In the genomic region with DNA sequence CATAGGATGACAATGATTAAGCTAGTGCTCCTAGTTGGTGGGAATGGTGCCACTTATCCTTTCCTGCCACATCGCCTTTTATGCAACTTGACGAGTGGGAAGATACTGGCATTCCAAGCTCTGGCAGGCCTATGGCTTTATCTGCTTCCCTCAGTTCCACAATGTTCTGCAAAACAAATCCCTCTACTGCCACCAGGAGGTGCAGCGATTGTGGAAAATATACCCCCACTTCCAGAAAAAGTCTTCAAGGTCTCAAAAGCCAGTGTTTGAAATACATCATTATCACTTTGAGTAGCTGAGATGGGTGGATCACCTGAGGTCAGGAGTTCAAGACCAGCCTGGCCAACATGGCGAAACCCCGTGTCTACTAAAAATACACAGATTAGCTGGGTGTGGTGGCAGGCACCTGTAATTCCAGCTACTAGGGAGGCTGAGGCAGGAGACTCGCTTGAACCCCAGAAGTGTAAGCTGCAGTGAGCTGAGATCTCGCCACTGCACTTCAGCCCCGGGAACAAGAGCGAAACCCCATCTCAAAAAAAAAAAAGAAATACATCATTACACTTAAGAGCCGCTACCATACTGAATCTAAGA, we compare ENCODE assay signal across 8 cellular contexts. TPM values are rescaled to one million over a fixed set of nuclear protein-coding genes. Genes with fewer than 3 reads are reported as not detected.
DNase-seq lines count a peak whose midpoint lies in the region; ATAC-seq and TF ChIP-seq lines count a peak whose summit lies in the region.

No MANE protein-coding gene starts in this region.

- H3K27me3 ChIP-seq in MM.1S (replicated peaks; ENCODE audit: insufficient read depth, low read length), result no peaks in the 10 kb centered on the region
- H3K27me3 ChIP-seq in osteoblast (ENCODE audit: insufficient read depth, low read length), result no peaks in the 10 kb centered on the region

- peaks cover 18% of the 10 kb centered on the region for H3K36me3 Mint-ChIP-seq in activated CD4-positive, alpha-beta T cell treated with anti-CD3 and anti-CD28 coated beads for 36 hours (ENCODE audit: low read depth)
- peaks cover 42% of the 10 kb centered on the region for H3K36me3 Mint-ChIP-seq in stimulated activated effector memory CD8-positive, alpha-beta T cell treated with anti-CD3 and anti-CD28 coated beads, Interleukin-12 subunit alpha, Interleukin-12 subunit beta, amount 100 ng/mL, for 72 hours

- no peak overlapping the region for H3K27ac Mint-ChIP-seq in activated CD4-positive, alpha-beta T cell treated with anti-CD3 and anti-CD28 coated beads for 36 hours
- H3K27ac Mint-ChIP-seq in stimulated activated effector memory CD8-positive, alpha-beta T cell treated with anti-CD3 and anti-CD28 coated beads, Interleukin-12 subunit alpha, Interleukin-12 subunit beta, amount 100 ng/mL, for 72 hours, result no peak overlapping the region

- H4K20me1 ChIP-seq in MM.1S (ENCODE audit: insufficient read depth, low read length), result peaks cover 31% of the 10 kb centered on the region
- H4K20me1 ChIP-seq in osteoblast (ENCODE audit: insufficient read depth, low read length), result peaks cover 67% of the 10 kb centered on the region

- intact Hi-C loops in activated CD4-positive, alpha-beta T cell treated with anti-CD3 and anti-CD28 coated beads for 36 hours (cut with DNase I, micrococcal nuclease), result loop anchor here in 1 of 2 experiments (1.0 to 10.0 kb wide), 5 partner anchors 33 to 1602 kb away; a partner anchor contains a TSS

- 0 out of 2 replicates have a peak, but pooled peaks cover 4% of the 10 kb centered on the region for H3K36me3 ChIP-seq in MM.1S (replicated peaks; ENCODE audit: insufficient read depth, low read length)
- H3K36me3 ChIP-seq in osteoblast (ENCODE audit: insufficient read depth, low read length), result no peaks in the 10 kb centered on the region

- peaks cover 59% of the 10 kb centered on the region for H3K4me1 Mint-ChIP-seq in activated CD4-positive, alpha-beta T cell treated with anti-CD3 and anti-CD28 coated beads for 36 hours
- peaks cover 62% of the 10 kb centered on the region for H3K4me1 Mint-ChIP-seq in stimulated activated effector memory CD8-positive, alpha-beta T cell treated with anti-CD3 and anti-CD28 coated beads, Interleukin-12 subunit alpha, Interleukin-12 subunit beta, amount 100 ng/mL, for 72 hours

- H3K4me3 ChIP-seq in MM.1S (ENCODE audit: low read length) (no peak overlapping the region), WI38 (ENCODE audit: low read depth, low read length) (no peak overlapping the region), fibroblast of the aortic adventitia (ENCODE audit: low read depth, low read length) (no peak overlapping the region), osteoblast (ENCODE audit: insufficient read depth, low read length) (no peak overlapping the region)

- H3F3A ChIP-seq in MM.1S (ENCODE audit: insufficient read depth, low read length), result peaks cover 13% of the 10 kb centered on the region

- TF ChIP-seq CTCF in MM.1S (IDR thresholded peaks at IDR 0.05; ENCODE audit: low read length) (peak; percentile 48), WI38 (IDR thresholded peaks at IDR 0.05; ENCODE audit: low read depth, low read length) (peak; percentile 66), fibroblast of the aortic adventitia (IDR thresholded peaks at IDR 0.05; ENCODE audit: insufficient read depth, low read length) (peak; percentile 81), osteoblast (IDR thresholded peaks at IDR 0.05; ENCODE audit: extremely low read depth, low read depth, low read length) (peak; percentile 75)

- H3K27ac ChIP-seq in MM.1S (ENCODE audit: low read length), result no peak overlapping the region
- H3K27ac ChIP-seq in osteoblast (ENCODE audit: low read depth, low read length), result no peak overlapping the region

- H3K4me1 ChIP-seq in MM.1S (ENCODE audit: low read length) (peaks cover 33% of the 10 kb centered on the region), osteoblast (ENCODE audit: insufficient read depth, low read length) (peaks cover 19% of the 10 kb centered on the region)

- H3K4me2 ChIP-seq in MM.1S (ENCODE audit: low read depth, low read length) (no peak overlapping the region), osteoblast (ENCODE audit: insufficient read depth, low read length) (peak overlapping the region; percentile 32)

- CTCF ChIA-PET in activated CD4-positive, alpha-beta T cell treated with anti-CD3 and anti-CD28 coated beads for 36 hours (lab: Charles Lee), result interaction anchor here (0.7 to 2.6 kb wide), 14 partner anchors 9 to 384 kb away, joined by 3 to 11 read pairs (median 4); no protein-coding TSS in a partner anchor

- no peak overlapping the region for H3K4me3 Mint-ChIP-seq in activated CD4-positive, alpha-beta T cell treated with anti-CD3 and anti-CD28 coated beads for 36 hours
- no peak overlapping the region for H3K4me3 Mint-ChIP-seq in stimulated activated effector memory CD8-positive, alpha-beta T cell treated with anti-CD3 and anti-CD28 coated beads, Interleukin-12 subunit alpha, Interleukin-12 subunit beta, amount 100 ng/mL, for 72 hours

- no peaks in the 10 kb centered on the region for H3K9me3 Mint-ChIP-seq in activated CD4-positive, alpha-beta T cell treated with anti-CD3 and anti-CD28 coated beads for 36 hours (ENCODE audit: low read depth)
- H3K9me3 Mint-ChIP-seq in stimulated activated effector memory CD8-positive, alpha-beta T cell treated with anti-CD3 and anti-CD28 coated beads, Interleukin-12 subunit alpha, Interleukin-12 subunit beta, amount 100 ng/mL, for 72 hours, result no peaks in the 10 kb centered on the region

- no peak for ATAC-seq in activated CD4-positive, alpha-beta T cell treated with anti-CD3 and anti-CD28 coated beads for 36 hours
- no peak for ATAC-seq in stimulated activated effector memory CD8-positive, alpha-beta T cell treated with anti-CD3 and anti-CD28 coated beads, Interleukin-12 subunit alpha, Interleukin-12 subunit beta, amount 100 ng/mL, for 72 hours
- no peak for ATAC-seq in HG03095 (IDR thresholded peaks at IDR 0.05; ENCODE audit: unreplicated experiment)

- H2AFZ ChIP-seq in MM.1S (ENCODE audit: low read length), result no peak overlapping the region
- no peak overlapping the region for H2AFZ ChIP-seq in osteoblast (ENCODE audit: low read length)

- POLR2A ChIA-PET in activated CD4-positive, alpha-beta T cell treated with anti-CD3 and anti-CD28 coated beads for 36 hours (lab: Charles Lee), result interaction anchor here (1.2 kb wide), 1 partner anchor 9 kb away, joined by 3 read pairs; no protein-coding TSS in a partner anchor

- H3K27me3 Mint-ChIP-seq in activated CD4-positive, alpha-beta T cell treated with anti-CD3 and anti-CD28 coated beads for 36 hours, result no peaks in the 10 kb centered on the region

- H3K9me2 ChIP-seq in MM.1S (replicated peaks; ENCODE audit: insufficient read depth, low read length), result no peaks in the 10 kb centered on the region

- H3K9me3 ChIP-seq in MM.1S (replicated peaks; ENCODE audit: insufficient read depth, low read length) (no peaks in the 10 kb centered on the region), osteoblast (ENCODE audit: low read depth, low read length) (no peaks in the 10 kb centered on the region)

- H3K9ac ChIP-seq in MM.1S (ENCODE audit: low read length), result no peak overlapping the region

- H3K79me2 ChIP-seq in MM.1S (ENCODE audit: low read length), result peaks cover 88% of the 10 kb centered on the region
- H3K79me2 ChIP-seq in osteoblast (ENCODE audit: insufficient read depth, low read length), result peaks cover 85% of the 10 kb centered on the region

- peak; percentile 48 for DNase-seq in activated CD4-positive, alpha-beta T cell treated with anti-CD3 and anti-CD28 coated beads for 36 hours
- DNase-seq in activated CD4-positive, alpha-beta T cell treated with anti-CD3 and anti-CD28 coated beads, Interleukin-2, amount 50 U/mL, for 4 hours, result no peak
- DNase-seq in MM.1S, result no peak
- DNase-seq in fibroblast of the aortic adventitia (ENCODE audit: low read depth), result peak; percentile 78
- peak; percentile 92 for DNase-seq in osteoblast (ENCODE audit: insufficient read length, low spot score, missing footprints)
- no peak for DNase-seq in stimulated activated effector memory CD8-positive, alpha-beta T cell treated with anti-CD3 and anti-CD28 coated beads, Interleukin-12 subunit alpha, Interleukin-12 subunit beta, amount 100 ng/mL, for 72 hours (ENCODE audit: low spot score in 2 of 2)

RNA-seq across cellular contexts. Expression of a gene that starts 3.4 kb away (rescaled TPM):
- 10 to 100 TPM; 59.0 to 69.0 TPM for total RNA-seq in activated CD4-positive, alpha-beta T cell treated with anti-CD3 and anti-CD28 coated beads for 36 hours
- 34.3 and 78.6 TPM in 2 replicates for total RNA-seq in fibroblast of the aortic adventitia (ENCODE audit: low replicate concordance)
- 85.4 and 85.5 TPM in 2 replicates for total RNA-seq in osteoblast

Comparison
In these comparisons a context has a peak if more than half of its experiments do, and no peak if none do; other contexts are left out.
1. DNase-seq: peak in activated CD4-positive, alpha-beta T cell treated with anti-CD3 and anti-CD28 coated beads for 36 hours (single experiment), fibroblast of the aortic adventitia (single experiment) and osteoblast (single experiment); none in activated CD4-positive, alpha-beta T cell treated with anti-CD3 and anti-CD28 coated beads, Interleukin-2, amount 50 U/mL, for 4 hours (0 of 2), MM.1S (single experiment) and stimulated activated effector memory CD8-positive, alpha-beta T cell treated with anti-CD3 and anti-CD28 coated beads, Interleukin-12 subunit alpha, Interleukin-12 subunit beta, amount 100 ng/mL, for 72 hours (0 of 2).
2. Peak in every context shown above with its lines, with median percentiles within 50 percentile points of each other: CTCF ChIP-seq.